Comparison of ENCODE assay signal across 36 cellular contexts in the genomic region with DNA sequence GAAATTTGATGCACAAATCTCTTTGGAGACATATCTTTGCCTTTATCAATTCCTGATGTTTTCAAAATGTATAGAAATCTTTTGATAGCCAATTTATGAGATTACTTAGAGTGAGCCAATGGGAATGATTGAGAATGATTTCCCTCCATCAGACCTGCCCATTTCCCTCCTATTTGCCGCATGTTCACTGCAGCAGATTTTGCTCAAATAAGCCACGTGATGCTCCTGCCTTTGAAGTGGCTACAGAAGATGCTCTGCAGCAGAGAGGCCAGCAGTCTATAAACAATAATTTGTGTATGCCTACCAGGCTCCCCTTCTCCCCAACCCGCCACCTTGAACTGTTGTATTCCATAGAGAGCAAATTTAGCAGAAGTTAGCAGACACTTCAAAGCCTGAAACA. TPM values are rescaled to one million over a fixed set of nuclear protein-coding genes. Genes with fewer than 3 reads are reported as not detected.
"Had no signal": no experiment of that assay in that cellular context is flagged by ENCODE, and none has a peak within 500 bp of the region (broad histone marks: within the 10 kb centered on the region; RNA-seq: fewer than 3 reads in every experiment).

No MANE protein-coding gene starts in this region.

- H3K4me1 ChIP-seq: adrenal gland, body of pancreas, breast epithelium had no signal

- DNase-seq: activated CD4-positive, alpha-beta memory T cell treated with anti-CD3 and anti-CD28 coated beads for 36 hours; activated CD4-positive, alpha-beta T cell treated with anti-CD3 and anti-CD28 coated beads, Interleukin-2, amount 50 U/mL, for 1 hour; activated CD8-positive, alpha-beta memory T cell treated with anti-CD3 and anti-CD28 coated beads, Interleukin-2, amount 50 U/mL, for 4 hours; activated gamma-delta T cell treated with Interleukin-2 at 50 U/mL for 16 hours; activated naive CD4-positive, alpha-beta T cell treated with anti-CD3 and anti-CD28 coated beads for 36 hours; activated T-cell treated with anti-CD3 and anti-CD28 coated beads for 4 hours; activated T-cell treated with anti-CD3 and anti-CD28 coated beads, Interleukin-2, amount 50 U/mL, for 4 hours; adrenal gland; body of pancreas; MM.1S; MV-4-11; NCI-H1092; NCI-H1436 treated with DMSO at 0.1 percent for 48 hours; NCI-H1694 treated with DMSO at 0.1 percent for 48 hours; NCI-H2029; NCI-H2171 treated with DMSO at 0.1 percent for 48 hours; NCI-H2227 treated with DMSO at 0.1 percent for 48 hours; NCI-H446; NCI-H510A treated with DMSO at 0.1 percent for 48 hours; NCI-H69; NCI-H82; PC-9; SIG-M5; T-helper 1 cell; T-helper 2 cell; T-helper 9 cell had no signal

- H3K27ac ChIP-seq: adrenal gland, body of pancreas, breast epithelium, coronary artery, PC-9, RWPE1 had no signal

- H3K27me3 ChIP-seq: adrenal gland, body of pancreas, breast epithelium had no signal

- ATAC-seq: activated naive CD4-positive, alpha-beta T cell treated with anti-CD3 and anti-CD28 coated beads, Interleukin-2, amount 50 U/mL, for 72 hours; activated T-cell treated with anti-CD3 and anti-CD28 coated beads, Interleukin-2, amount 50 U/mL, for 4 hours; body of pancreas; Right ventricle myocardium inferior; SK-N-SH treated with all-trans-retinoic acid at 6 μM for 48 hours had no signal

- H3K9me3 ChIP-seq: adrenal gland, body of pancreas, breast epithelium had no signal

- H3K36me3 ChIP-seq: adrenal gland, breast epithelium had no signal

- H3K4me3 ChIP-seq: adrenal gland, body of pancreas, breast epithelium, coronary artery, PC-9 had no signal

- H2AFZ ChIP-seq: PC-9 had no signal

- H3K4me2 ChIP-seq: PC-9 had no signal

RNA-seq across cellular contexts. Expression of a gene that starts 21.9 kb away (rescaled TPM):
- total RNA-seq: activated naive CD4-positive, alpha-beta T cell treated with anti-CD3 and anti-CD28 coated beads, Interleukin-2, amount 50 U/mL, for 72 hours; activated T-helper 1 cell treated with anti-CD3 and anti-CD28 coated beads, Interleukin-12 subunit alpha, Interleukin-12 subunit beta, Interleukin-2, Interleukin-4 antibody, amounts not matched to agents 30 ng/mL and 10 ng/mL and 1 ng/mL, durations not matched to agents 14 hours and 24 hours and 36 hours; astrocyte; OCI-LY7; PC-9; SK-MEL-5 had no signal
